ENCODE assay signal across 8 cellular contexts in genomic region chr6:34791842-34792604, GRCh38. TPM values are rescaled to one million over a fixed set of nuclear protein-coding genes. Genes with fewer than 3 reads are reported as not detected.
A peak's percentile ranks its signal among the peaks of the same experiment; 100 is the strongest.
DNase-seq lines count a peak whose midpoint lies in the region; ATAC-seq and TF ChIP-seq lines count a peak whose summit lies in the region.

A gene with protein sequence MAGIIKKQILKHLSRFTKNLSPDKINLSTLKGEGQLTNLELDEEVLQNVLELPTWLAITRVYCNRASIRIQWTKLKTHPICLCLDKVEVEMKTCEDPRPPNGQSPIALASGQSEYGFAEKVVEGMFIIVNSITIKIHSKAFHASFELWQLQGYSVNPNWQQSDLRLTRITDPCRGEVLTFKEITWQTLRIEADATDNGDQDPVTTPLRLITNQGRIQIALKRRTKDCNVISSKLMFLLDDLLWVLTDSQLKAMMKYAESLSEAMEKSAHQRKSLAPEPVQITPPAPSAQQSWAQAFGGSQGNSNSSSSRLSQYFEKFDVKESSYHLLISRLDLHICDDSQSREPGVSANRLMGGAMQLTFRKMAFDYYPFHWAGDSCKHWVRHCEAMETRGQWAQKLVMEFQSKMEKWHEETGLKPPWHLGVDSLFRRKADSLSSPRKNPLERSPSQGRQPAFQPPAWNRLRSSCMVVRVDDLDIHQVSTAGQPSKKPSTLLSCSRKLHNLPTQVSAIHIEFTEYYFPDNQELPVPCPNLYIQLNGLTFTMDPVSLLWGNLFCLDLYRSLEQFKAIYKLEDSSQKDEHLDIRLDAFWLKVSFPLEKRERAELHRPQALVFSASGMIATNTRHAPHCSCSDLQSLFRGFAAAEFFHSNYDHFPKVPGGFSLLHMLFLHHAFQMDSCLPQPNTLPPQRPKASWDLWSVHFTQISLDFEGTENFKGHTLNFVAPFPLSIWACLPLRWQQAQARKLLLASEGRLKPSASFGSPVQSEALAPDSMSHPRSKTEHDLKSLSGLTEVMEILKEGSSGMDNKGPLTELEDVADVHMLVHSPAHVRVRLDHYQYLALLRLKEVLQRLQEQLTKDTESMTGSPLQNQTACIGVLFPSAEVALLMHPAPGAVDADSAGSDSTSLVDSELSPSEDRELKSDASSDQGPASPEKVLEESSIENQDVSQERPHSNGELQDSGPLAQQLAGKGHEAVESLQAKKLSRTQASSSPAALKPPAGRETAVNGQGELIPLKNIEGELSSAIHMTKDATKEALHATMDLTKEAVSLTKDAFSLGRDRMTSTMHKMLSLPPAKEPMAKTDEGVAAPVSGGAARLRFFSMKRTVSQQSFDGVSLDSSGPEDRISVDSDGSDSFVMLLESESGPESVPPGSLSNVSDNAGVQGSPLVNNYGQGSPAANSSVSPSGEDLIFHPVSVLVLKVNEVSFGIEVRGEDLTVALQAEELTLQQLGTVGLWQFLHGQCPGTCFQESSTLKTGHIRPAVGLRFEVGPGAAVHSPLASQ (N-terminal part only) (plus strand): TSS chr6:34792083. CDS start chr6:34792251, 168 bp downstream.

- in situ Hi-C loops in GM18951 (cut with MboI; ENCODE audit: low sequenced_read_pairs, unreplicated experiment), result no loop called here

- no peak for TF ChIP-seq CTCF in AG09309 (IDR thresholded peaks at IDR 0.05; ENCODE audit: control insufficient read depth, insufficient read depth, low read depth, low read length, missing control alignments)
- no peak for TF ChIP-seq CTCF in lower leg skin (IDR thresholded peaks at IDR 0.05)

- H3K4me3 ChIP-seq in AG09309 (ENCODE audit: control insufficient read depth, low read depth, low read length), result peak within 1 kb of the TSS; percentile 79
- peak within 1 kb of the TSS; percentile 52 for H3K4me3 ChIP-seq in lower leg skin (ENCODE audit: low read depth, poor library complexity, severe bottlenecking)

- TF ChIP-seq POLR2A in GM18951 (IDR thresholded peaks at IDR 0.05; ENCODE audit: extremely low read depth, insufficient read depth, insufficient read length) (peak; percentile 87), lower leg skin (IDR thresholded peaks at IDR 0.05) (no peak)

- intact Hi-C loops in lower leg skin (cut with DNase I; ENCODE audit: low total_unique reads), result no loop called here

- DNase-seq in AG09309 (ENCODE audit: low read depth), result no peak
- DNase-seq in NCI-H510A treated with DMSO at 0.1 percent for 48 hours (lab: John Stamatoyannopoulos, UW), result peak; percentile 93
- peak; percentile 70 for DNase-seq in activated CD4-positive, alpha-beta T cell treated with anti-CD3 and anti-CD28 coated beads, Interleukin-2, amount 50 U/mL, for 1 hour
- DNase-seq in dermis microvascular lymphatic vessel endothelial cell (ENCODE audit: low read depth in 2 of 2), result peak; percentile 47 to 81
- peak; percentile 29 to 91 for DNase-seq in lower leg skin (ENCODE audit: low spot score in 2 of 2)
- peak; percentile 55 to 64 for DNase-seq in stimulated activated CD4-positive, alpha-beta T cell treated with anti-CD3 and anti-CD28 coated beads, Interleukin-4, amount 100 ng/mL, for 48 hours (ENCODE audit: low read depth in 2 of 2)

- WGBS in lower leg skin, 2 donors, result 0 to 1% methylated on average over 41 to 69 of the region's 93 CpGs

- ATAC-seq in HG03280 (IDR thresholded peaks at IDR 0.05; ENCODE audit: unreplicated experiment), result peak; percentile 91

RNA-seq across cellular contexts. Expression of the gene that starts here (rescaled TPM):
- total RNA-seq in dermis microvascular lymphatic vessel endothelial cell (7.6 and 11.8 TPM in 2 replicates), lower leg skin (1 to 10 TPM; 5.6 to 9.0 (median 7.4) TPM)
